In genomic region chr7:5495581-5496375, GRCh38 we compare ENCODE assay signal across 9 cellular contexts. TPM values are rescaled to one million over a fixed set of nuclear protein-coding genes. Genes with fewer than 3 reads are reported as not detected.
DNase-seq lines count a peak whose midpoint lies in the region; ATAC-seq and TF ChIP-seq lines count a peak whose summit lies in the region.
"Had no signal": no experiment of that assay in that cellular context is flagged by ENCODE, and none has a peak within 500 bp of the region (broad histone marks: within the 10 kb centered on the region; RNA-seq: fewer than 3 reads in every experiment).

No MANE protein-coding gene starts in this region.

- no peak for ATAC-seq in GM21528 (IDR thresholded peaks at IDR 0.05; ENCODE audit: low FRiP score, unreplicated experiment)

- H3K27me3 Mint-ChIP-seq in chondrocyte (ENCODE audit: low read depth), result no peaks in the 10 kb centered on the region

- TF ChIP-seq CTCF in chondrocyte (IDR thresholded peaks at IDR 0.05), result no peak

- H3K4me3 ChIP-seq in mucosa of stomach (ENCODE audit: low read length), result no peak overlapping the region

- H3K9me3 ChIP-seq in mucosa of stomach (ENCODE audit: control insufficient read depth, low read length), result no peaks in the 10 kb centered on the region
- H3K9me3 ChIP-seq: lower lobe of right lung had no signal

- peak overlapping the region; percentile 31 for H3K4me3 Mint-ChIP-seq in chondrocyte (ENCODE audit: unreplicated experiment)

- peaks cover 4% of the 10 kb centered on the region for H3K36me3 Mint-ChIP-seq in chondrocyte (ENCODE audit: low read depth)

- H3K27me3 ChIP-seq in mucosa of stomach (ENCODE audit: control insufficient read depth, insufficient read depth, low read length), result no peaks in the 10 kb centered on the region

- no peaks in the 10 kb centered on the region for H3K36me3 ChIP-seq in mucosa of stomach (ENCODE audit: control insufficient read depth, insufficient read depth, low read length)

- peaks cover 24% of the 10 kb centered on the region for H3K4me1 Mint-ChIP-seq in chondrocyte (ENCODE audit: low read depth)

- peaks cover 11% of the 10 kb centered on the region for H3K4me1 ChIP-seq in mucosa of stomach (ENCODE audit: control insufficient read depth, insufficient read depth, low read length)

- H3K9ac ChIP-seq in mucosa of stomach (ENCODE audit: low read length), result peak overlapping the region; percentile 8

- no peaks in the 10 kb centered on the region for H3K9me3 Mint-ChIP-seq in chondrocyte (ENCODE audit: low read depth)

- H3K27ac Mint-ChIP-seq in chondrocyte (ENCODE audit: unreplicated experiment), result no peak overlapping the region

- DNase-seq in A172 (ENCODE audit: low spot score) (peak; percentile 79), NCI-H2171 treated with DMSO at 0.1 percent for 48 hours (lab: John Stamatoyannopoulos, UW) (peak; percentile 80), chondrocyte (ENCODE audit: low spot score) (no peak), NCI-H526 treated with DMSO at 0.1 percent for 48 hours (lab: John Stamatoyannopoulos, UW) (no peak), activated gamma-delta T cell (lab: John Stamatoyannopoulos, UW) (no peak)
- no peak for DNase-seq in NK-92 treated with Interleukin-12 subunit alpha and Interleukin-12 subunit beta, amount 100 ng/mL, for 24 hours (lab: John Stamatoyannopoulos, UW)
- DNase-seq: lower lobe of right lung had no signal

RNA-seq across cellular contexts. Expression of gene FBXL18, which starts 17.8 kb away (rescaled TPM):
- total RNA-seq in A172 (2014; rRNA removed; shearing (Covaris generic)), result 7.9 and 8.0 TPM in 2 replicates
- 18.0 to 18.8 TPM (median 18.6 TPM) in 3 replicates for total RNA-seq in chondrocyte

RNA-seq across cellular contexts. Expression of gene ACTB, which starts 34.6 kb away (rescaled TPM):
- total RNA-seq in A172 (2014; rRNA removed; shearing (Covaris generic)), result 4,174 and 4,857 TPM in 2 replicates
- 3,228 to 5,289 TPM (median 5,211 TPM) in 3 replicates for total RNA-seq in chondrocyte

Comparison
In these comparisons a context has a peak if more than half of its experiments do, and no peak if none do; other contexts are left out.
1. DNase-seq: peak in A172 (single experiment) and NCI-H2171 treated with DMSO at 0.1 percent for 48 hours (single experiment); none in chondrocyte (single experiment), NCI-H526 treated with DMSO at 0.1 percent for 48 hours (single experiment), activated gamma-delta T cell (single experiment) and NK-92 treated with Interleukin-12 subunit alpha and Interleukin-12 subunit beta, amount 100 ng/mL, for 24 hours (single experiment).